16 cellular contexts compared by ENCODE assay signal in the genomic region with DNA sequence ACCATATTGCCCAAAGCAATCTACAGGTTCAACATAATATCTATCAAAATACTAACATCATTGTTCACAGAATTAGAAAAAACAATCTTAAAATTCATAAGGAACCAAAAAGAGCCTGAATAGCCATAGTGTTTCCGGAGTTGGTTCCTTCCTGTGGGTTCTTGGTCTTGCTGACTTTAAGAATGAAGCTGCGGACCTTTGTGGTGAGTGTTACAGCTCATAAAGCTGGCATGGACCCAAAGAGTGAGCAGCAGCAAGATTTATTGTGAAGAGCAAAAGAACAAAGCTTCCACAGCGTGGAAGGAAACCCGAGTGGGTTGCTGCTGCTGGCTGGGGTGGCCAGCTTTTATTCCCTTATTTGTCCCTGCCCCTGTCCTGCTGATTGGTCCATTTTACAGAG. TPM values are rescaled to one million over a fixed set of nuclear protein-coding genes. Genes with fewer than 3 reads are reported as not detected.
DNase-seq lines count a peak whose midpoint lies in the region; ATAC-seq and TF ChIP-seq lines count a peak whose summit lies in the region.
"Had no signal": no experiment of that assay in that cellular context is flagged by ENCODE, and none has a peak within 500 bp of the region (broad histone marks: within the 10 kb centered on the region; RNA-seq: fewer than 3 reads in every experiment).

No MANE protein-coding gene starts in this region.

- H3K36me3 ChIP-seq in fibroblast of lung (ENCODE audit: control insufficient read depth, insufficient read depth, low read length) (no peaks in the 10 kb centered on the region), gastroesophageal sphincter (no peaks in the 10 kb centered on the region)
- H3K36me3 ChIP-seq: HAP-1 had no signal

- H4K20me1 ChIP-seq in fibroblast of lung (ENCODE audit: control insufficient read depth, extremely low read depth, insufficient read depth, low read length) = no peaks in the 10 kb centered on the region

- no peak overlapping the region for H3K4me2 ChIP-seq in fibroblast of lung (ENCODE audit: extremely low read depth, insufficient read depth, low read length)

- peaks cover 3% of the 10 kb centered on the region for H3K36me3 Mint-ChIP-seq in T-helper 17 cell (ENCODE audit: low read depth)

- ATAC-seq in left cardiac atrium (no peak), Right ventricle myocardium inferior (no peak), T-helper 17 cell (peak; percentile 28), gastroesophageal sphincter (no peak)

- TF ChIP-seq POLR2A in gastroesophageal sphincter (IDR thresholded peaks at IDR 0.05) = no peak

- no peak overlapping the region for H2AFZ ChIP-seq in fibroblast of lung (ENCODE audit: low read length)

- H3K4me3 ChIP-seq in fibroblast of lung (replicated peaks in 1 of 4; ENCODE audit: control extremely low read depth in 1 of 4, insufficient read depth in 1 of 4, low read depth in 3 of 4, low read length in 4 of 4) = no peak overlapping the region
- no peak overlapping the region for H3K4me3 ChIP-seq in gastroesophageal sphincter
- H3K4me3 ChIP-seq: HAP-1 had no signal

- no peak overlapping the region for H3K27ac Mint-ChIP-seq in T-helper 17 cell
- H3K27ac Mint-ChIP-seq: dendritic cell treated with granulocyte-macrophage colony-stimulating factor and Interleukin-4, amounts not matched to agents 40 ng/mL and 50 ng/mL, for 4 days had no signal

- H3K27ac ChIP-seq in fibroblast of lung (ENCODE audit: insufficient read depth, low read length) (no peak overlapping the region), gastroesophageal sphincter (no peak overlapping the region)
- H3K27ac ChIP-seq: HL-60 had no signal

- H3K9me3 ChIP-seq in T-helper 17 cell (ENCODE audit: control insufficient read depth, low read length, poor library complexity, severe bottlenecking) (peaks cover 2% of the 10 kb centered on the region), fibroblast of lung (ENCODE audit: control insufficient read depth, insufficient read depth, low read depth, low read length) (no peaks in the 10 kb centered on the region), gastroesophageal sphincter (peaks cover 0 to 44% (median 0%) of the 10 kb centered on the region in 3 donors)

- no peak overlapping the region for H3K9ac ChIP-seq in fibroblast of lung (ENCODE audit: insufficient read depth, low read length)

- H3K4me1 Mint-ChIP-seq in T-helper 17 cell = peaks cover 2% of the 10 kb centered on the region

- 60 to 84% methylated on average over 3 to 4 of the region's 4 CpGs for WGBS in gastroesophageal sphincter (ENCODE audit: low coverage in 1 of 2), 2 donors

- TF ChIP-seq CTCF in fibroblast of lung (conservative IDR thresholded peaks at IDR 0.05 in 1 of 2, IDR thresholded peaks at IDR 0.05 in 1 of 2; ENCODE audit: low read depth in 1 of 2, low read length in 2 of 2) (no peak), gastroesophageal sphincter (IDR thresholded peaks at IDR 0.05) (no peak)

- intact Hi-C loops in left cardiac atrium (cut with DNase I) (no loop called here), Right ventricle myocardium inferior (cut with DNase I) (no loop called here)

- peak; percentile 24 for DNase-seq in left cardiac atrium
- no peak for DNase-seq in Right ventricle myocardium inferior (ENCODE audit: missing footprints)
- DNase-seq in T-helper 17 cell = no peak
- DNase-seq in fibroblast of lung (ENCODE audit: low read depth in 2 of 2) = peak; percentile 25 to 66
- DNase-seq in NCI-H1105 treated with DMSO at 0.1 percent for 48 hours (lab: John Stamatoyannopoulos, UW) = no peak
- no peak for DNase-seq in NCI-H1436 (lab: John Stamatoyannopoulos, UW)
- DNase-seq in activated naive CD4-positive, alpha-beta T cell treated with Interleukin-2 at 50 U/mL for 16 hours = no peak
- DNase-seq: activated CD8-positive, alpha-beta memory T cell treated with anti-CD3 and anti-CD28 coated beads, Interleukin-2, amount 50 U/mL, for 4 hours; NCI-H1048; NCI-H69; SHP77; stimulated activated CD4-positive, alpha-beta T cell treated with anti-CD3 and anti-CD28 coated beads, Interleukin-2, amount 100 ng/mL, for 24 hours had no signal

- peak overlapping the region; percentile 10 for H3K4me3 Mint-ChIP-seq in T-helper 17 cell
- H3K4me3 Mint-ChIP-seq: dendritic cell treated with granulocyte-macrophage colony-stimulating factor and Interleukin-4, amounts not matched to agents 40 ng/mL and 50 ng/mL, for 4 days had no signal

- H3K4me1 ChIP-seq in fibroblast of lung (ENCODE audit: control insufficient read depth, extremely low read depth, insufficient read depth, low read length) (no peaks in the 10 kb centered on the region), gastroesophageal sphincter (no peaks in the 10 kb centered on the region)
- H3K4me1 ChIP-seq: HAP-1 had no signal

- H3K27me3 Mint-ChIP-seq in T-helper 17 cell = no peaks in the 10 kb centered on the region

- H3K79me2 ChIP-seq in fibroblast of lung (ENCODE audit: control insufficient read depth, insufficient read depth, low read length) = no peaks in the 10 kb centered on the region

- no peak for TF ChIP-seq EP300 in gastroesophageal sphincter (IDR thresholded peaks at IDR 0.05)

- H3K27me3 ChIP-seq in fibroblast of lung (ENCODE audit: control insufficient read depth, insufficient read depth, low read length) (no peaks in the 10 kb centered on the region), gastroesophageal sphincter (no peaks in the 10 kb centered on the region)

RNA-seq across cellular contexts. Expression of a gene that starts 15.3 kb away (rescaled TPM):
- total RNA-seq in left cardiac atrium (1 to 10 TPM; 4.8 to 6.6 TPM), Right ventricle myocardium inferior (4.8 TPM), T-helper 17 cell (1 to 10 TPM; 6.6 to 6.7 TPM), fibroblast of lung (2.3 and 2.6 TPM in 2 replicates), gastroesophageal sphincter (1 to 10 TPM; 5.5 to 9.2 (median 7.6) TPM)
- 0.60 and 0.62 TPM in 2 replicates for polyA plus RNA-seq in fibroblast of lung
- polyA plus RNA-seq in fibroblast of lung (2012) = 0.40 and 0.45 TPM in 2 replicates
- 4.0 and 6.0 TPM in 2 replicates for polyA minus RNA-seq in fibroblast of lung (ENCODE audit: low replicate concordance)

RNA-seq across cellular contexts. Expression of a gene that starts 57.7 kb away (rescaled TPM):
- total RNA-seq in left cardiac atrium (10 to 100 TPM; 17.8 to 20.5 TPM), Right ventricle myocardium inferior (26.0 TPM), T-helper 17 cell (10 to 100 TPM; 20.9 to 21.3 TPM), fibroblast of lung (8.0 and 14.2 TPM in 2 replicates), gastroesophageal sphincter (10 to 100 TPM; 10.5 to 38.3 (median 19.3) TPM)
- 16.4 and 17.0 TPM in 2 replicates for polyA plus RNA-seq in fibroblast of lung
- 10.6 and 18.7 TPM in 2 replicates for polyA plus RNA-seq in fibroblast of lung (2012)
- 2.8 and 4.6 TPM in 2 replicates for polyA minus RNA-seq in fibroblast of lung (ENCODE audit: low replicate concordance)

Comparison
In these comparisons a context has a peak if more than half of its experiments do, and no peak if none do; other contexts are left out.
1. DNase-seq: peak in left cardiac atrium (single experiment) and fibroblast of lung (2 of 2); none in Right ventricle myocardium inferior (single experiment), T-helper 17 cell (0 of 3), NCI-H1105 treated with DMSO at 0.1 percent for 48 hours (single experiment), NCI-H1436 (single experiment) and activated naive CD4-positive, alpha-beta T cell treated with Interleukin-2 at 50 U/mL for 16 hours (single experiment).